In genomic region chr1:9250586-9251381, GRCh38 we compare ENCODE assay signal across 11 cellular contexts. TPM values are rescaled to one million over a fixed set of nuclear protein-coding genes. Genes with fewer than 3 reads are reported as not detected.
DNase-seq lines count a peak whose midpoint lies in the region; ATAC-seq, FAIRE-seq and TF ChIP-seq lines count a peak whose summit lies in the region.
"Had no signal": no experiment of that assay in that cellular context is flagged by ENCODE, and none has a peak within 500 bp of the region (broad histone marks: within the 10 kb centered on the region; RNA-seq: fewer than 3 reads in every experiment).

No MANE protein-coding gene starts in this region.

- peaks cover 6% of the 10 kb centered on the region for H3K79me2 ChIP-seq in HepG2 (ENCODE audit: insufficient read depth, low read length)

- CTCF ChIA-PET in HepG2 (lab: Yijun Ruan, JAX; ENCODE audit: low intra/inter-chr PET ratio, low total read pairs), result interaction anchor here (1.8 kb wide), 1 partner anchor 17 kb away, joined by 5 read pairs; no protein-coding TSS in a partner anchor

- H3K9me3 ChIP-seq in duodenal mucosa (ENCODE audit: control insufficient read depth in 1 of 2, low read length in 2 of 2), result no peaks in the 10 kb centered on the region
- no peaks in the 10 kb centered on the region for H3K9me3 ChIP-seq in HepG2 (ENCODE audit: low read length)
- H3K9me3 ChIP-seq in skeletal muscle satellite cell (replicated peaks; ENCODE audit: low read length), result no peaks in the 10 kb centered on the region

- 34% methylated on average over 12 of the region's 19 CpGs for WGBS in HepG2 (ENCODE audit: low lambda C conversion rate)

- H2AFZ ChIP-seq in HepG2 (ENCODE audit: low read length), result no peak overlapping the region

- FAIRE-seq in HepG2 (lab: Jason Lieb, UNC), result peak; percentile 67
- FAIRE-seq: islet of Langerhans had no signal

- TF ChIP-seq CTCF in HepG2 (CRISPR knock-in tag; IDR thresholded peaks at IDR 0.05), result no peak

- H3K27ac ChIP-seq in duodenal mucosa (ENCODE audit: low read depth, low read length) (peak overlapping the region; percentile 74), HepG2 (ENCODE audit: extremely low read length, insufficient read depth, low read length) (peak overlapping the region; percentile 86)
- H3K27ac ChIP-seq: epithelial cell of prostate had no signal

- DNase-seq in NCI-H2171 treated with DMSO at 0.1 percent for 48 hours (lab: John Stamatoyannopoulos, UW), result peak; percentile 20
- DNase-seq in HepG2 (ENCODE audit: low spot score), result peak; percentile 61
- no peak for DNase-seq in dermis blood vessel endothelial cell
- DNase-seq in germinal center (ENCODE audit: low spot score), result no peak
- no peak for DNase-seq in NOMO-1 treated with DMSO at 0.1 percent for 48 hours (lab: John Stamatoyannopoulos, UW; ENCODE audit: unreplicated experiment)
- DNase-seq: retina had no signal

- H4K20me1 ChIP-seq in HepG2 (ENCODE audit: insufficient read depth, low read length), result no peaks in the 10 kb centered on the region

- ATAC-seq in HepG2 (peak; percentile 69), GM21619 (IDR thresholded peaks at IDR 0.05; ENCODE audit: unreplicated experiment) (no peak)

- BruUV-seq in HepG2 (replicated peaks; lab: Mats Ljungman, UMichigan), result no TSS peak

- peaks cover 3 to 17% of the 10 kb centered on the region in 2 donors for H3K36me3 ChIP-seq in duodenal mucosa (ENCODE audit: control insufficient read depth in 1 of 2, insufficient read depth in 2 of 2, low read length in 2 of 2)
- no peaks in the 10 kb centered on the region; a peak in 1 of 5 replicates for H3K36me3 ChIP-seq in HepG2 (replicated peaks in 1 of 2; ENCODE audit: control insufficient read depth in 1 of 2, insufficient read depth in 2 of 2, low read length in 2 of 2)
- H3K36me3 ChIP-seq in skeletal muscle satellite cell (ENCODE audit: insufficient read depth, low read length), result peaks cover 48% of the 10 kb centered on the region

- H3K9ac ChIP-seq in duodenal mucosa (ENCODE audit: low read depth in 1 of 2, low read length in 2 of 2) (peak overlapping the region; percentile 49 to 68), HepG2 (ENCODE audit: insufficient read depth, low read depth, low read length) (peak overlapping the region; percentile 55), skeletal muscle satellite cell (ENCODE audit: low read depth, low read length) (peak overlapping the region; percentile 49)

- no peak for TF ChIP-seq RAD21 in HepG2 (CRISPR knock-in tag; IDR thresholded peaks at IDR 0.05)

- in situ Hi-C loops in HepG2 (cut with HindIII; ENCODE audit: extremely low pct_ligation_motif_present, low pct_unique_long_range_greater_than_20kb), result no loop called here

- peak overlapping the region; percentile 79 for H3K4me2 ChIP-seq in HepG2 (ENCODE audit: low read depth, low read length)
- H3K4me2 ChIP-seq in skeletal muscle satellite cell (ENCODE audit: low read length), result peak overlapping the region; percentile 17

- TF ChIP-seq POLR2A in HepG2 (IDR thresholded peaks at IDR 0.05; ENCODE audit: insufficient read depth in 1 of 2, low read depth in 2 of 2, low read length in 2 of 2), result no peak

- intact Hi-C loops in HepG2 (cut with micrococcal nuclease; ENCODE audit: unreplicated experiment), result no loop called here

- no peak for TF ChIP-seq EP300 in HepG2 (IDR thresholded peaks at IDR 0.05; ENCODE audit: low read depth in 2 of 2, low read length in 2 of 2)
- no peak for TF ChIP-seq EP300 in HepG2 (CRISPR knock-in tag; IDR thresholded peaks at IDR 0.05; ENCODE audit: borderline replicate concordance)

- H3K27me3 ChIP-seq in duodenal mucosa (ENCODE audit: control insufficient read depth in 1 of 2, insufficient read depth in 2 of 2, low read length in 2 of 2) (no peaks in the 10 kb centered on the region), HepG2 (ENCODE audit: control insufficient read depth in 1 of 2, insufficient read depth in 2 of 2, low read length in 2 of 2) (no peaks in the 10 kb centered on the region), skeletal muscle satellite cell (ENCODE audit: control insufficient read depth, insufficient read depth, low read length) (no peaks in the 10 kb centered on the region)

- POLR2A ChIA-PET in HepG2 (lab: Yijun Ruan, JAX), result interaction anchor here (0.7 to 7.0 kb wide), 19 partner anchors 8 to 240 kb away, joined by 3 to 303 read pairs (median 6); partner anchors contain the start of genes GPR157 and H6PD

- H3K4me1 ChIP-seq in duodenal mucosa (ENCODE audit: control insufficient read depth in 1 of 2, insufficient read depth in 2 of 2, low read length in 2 of 2) (peaks cover 40 to 44% of the 10 kb centered on the region in 2 donors), HepG2 (ENCODE audit: insufficient read depth, low read length) (peaks cover 55% of the 10 kb centered on the region), skeletal muscle satellite cell (ENCODE audit: control insufficient read depth, insufficient read depth, low read length) (peaks cover 52% of the 10 kb centered on the region)

- H3K4me3 ChIP-seq in duodenal mucosa (ENCODE audit: low read depth in 1 of 2, low read length in 2 of 2) (peak overlapping the region; percentile 38 to 54), HepG2 (replicated peaks in 1 of 3; ENCODE audit: insufficient read depth in 1 of 3, low read depth in 2 of 3, low read length in 3 of 3) (peak overlapping the region; percentile 46 to 74 (median 52); a peak in 5 of 6 replicates), skeletal muscle satellite cell (ENCODE audit: low read length) (no peak overlapping the region)

RNA-seq across cellular contexts. Expression of gene H6PD, which starts 16.2 kb away (rescaled TPM):
- total RNA-seq in HepG2 (2016; rRNA removed; fragmentation: Illumina TruSeq; extraction: Trizol), result 6.3 and 9.3 TPM in 2 replicates
- total RNA-seq in HepG2 (2016; cell fraction: cytosol; rRNA removed; fragmentation: Illumina TruSeq; extraction: Trizol; ENCODE audit: low read depth), result 0.79 and 0.81 TPM in 2 replicates
- 5.4 and 9.4 TPM in 2 replicates for total RNA-seq in HepG2 (2016; cell fraction: insoluble cytoplasmic fraction; rRNA removed; fragmentation: Illumina TruSeq; extraction: Trizol)
- 2.5 TPM in 2 replicates for total RNA-seq in HepG2 (2016; cell fraction: membrane; rRNA removed; fragmentation: Illumina TruSeq; extraction: Trizol)
- total RNA-seq in HepG2 (2016; cell fraction: nucleus; rRNA removed; fragmentation: Illumina TruSeq; extraction: Trizol), result 10.0 and 12.1 TPM in 2 replicates
- polyA plus RNA-seq in HepG2 (2011; rRNA removed), result 14.1 and 21.5 TPM in 2 replicates
- polyA plus RNA-seq in HepG2 (2011; cell fraction: cytosol; rRNA removed), result 13.3 and 14.5 TPM in 2 replicates
- 26.3 and 26.5 TPM in 2 replicates for polyA plus RNA-seq in HepG2 (2011; cell fraction: nucleus; rRNA removed)
- 10.8 and 11.1 TPM in 2 replicates for polyA plus RNA-seq in HepG2 (2012)
- 0.36 TPM in 2 replicates for polyA plus RNA-seq in HepG2 (2016; cell fraction: cytosol; fragmentation: Illumina TruSeq; extraction: Trizol; ENCODE audit: low read depth)
- 4.2 and 4.6 TPM in 2 replicates for polyA plus RNA-seq in HepG2 (2016; cell fraction: insoluble cytoplasmic fraction; fragmentation: Illumina TruSeq; extraction: Trizol; ENCODE audit: low read depth)
- polyA plus RNA-seq in HepG2 (2016; cell fraction: membrane; fragmentation: Illumina TruSeq; extraction: Trizol; ENCODE audit: low read depth), result 0.93 and 0.94 TPM in 2 replicates
- 15.4 and 16.8 TPM in 2 replicates for polyA plus RNA-seq in HepG2 (2016; cell fraction: nucleus; fragmentation: Illumina TruSeq; extraction: Trizol; ENCODE audit: insufficient read depth, low read depth)
- polyA minus RNA-seq in HepG2 (2011; rRNA and poly(A)+ RNA removed; ENCODE audit: low replicate concordance), result 2.9 and 31.0 TPM in 2 replicates
- polyA minus RNA-seq in HepG2 (2011; cell fraction: cytosol; rRNA and poly(A)+ RNA removed), result 14.3 and 18.7 TPM in 2 replicates
- 7.9 and 11.3 TPM in 2 replicates for polyA minus RNA-seq in HepG2 (2011; cell fraction: nucleus; rRNA and poly(A)+ RNA removed)
- total RNA-seq in skeletal muscle satellite cell (2012; rRNA removed), result 27.3 and 27.4 TPM in 2 replicates
- 21.3 and 32.1 TPM in 2 replicates for total RNA-seq in dermis blood vessel endothelial cell

RNA-seq across cellular contexts. Expression of gene SPSB1, which starts 41.9 kb away (rescaled TPM):
- total RNA-seq in HepG2 (2016; rRNA removed; fragmentation: Illumina TruSeq; extraction: Trizol), result 5.0 and 7.1 TPM in 2 replicates
- 2.4 and 2.5 TPM in 2 replicates for total RNA-seq in HepG2 (2016; cell fraction: cytosol; rRNA removed; fragmentation: Illumina TruSeq; extraction: Trizol; ENCODE audit: low read depth)
- 5.2 and 5.8 TPM in 2 replicates for total RNA-seq in HepG2 (2016; cell fraction: insoluble cytoplasmic fraction; rRNA removed; fragmentation: Illumina TruSeq; extraction: Trizol)
- 4.4 and 5.9 TPM in 2 replicates for total RNA-seq in HepG2 (2016; cell fraction: membrane; rRNA removed; fragmentation: Illumina TruSeq; extraction: Trizol)
- total RNA-seq in HepG2 (2016; cell fraction: nucleus; rRNA removed; fragmentation: Illumina TruSeq; extraction: Trizol), result 4.3 and 4.4 TPM in 2 replicates
- polyA plus RNA-seq in HepG2 (2011; rRNA removed), result 8.0 and 10.9 TPM in 2 replicates
- 8.1 and 8.5 TPM in 2 replicates for polyA plus RNA-seq in HepG2 (2011; cell fraction: cytosol; rRNA removed)
- 5.1 TPM in 2 replicates for polyA plus RNA-seq in HepG2 (2011; cell fraction: nucleus; rRNA removed)
- 4.0 and 7.7 TPM in 2 replicates for polyA plus RNA-seq in HepG2 (2012)
- 1.9 and 2.2 TPM in 2 replicates for polyA plus RNA-seq in HepG2 (2016; cell fraction: cytosol; fragmentation: Illumina TruSeq; extraction: Trizol; ENCODE audit: low read depth)
- polyA plus RNA-seq in HepG2 (2016; cell fraction: insoluble cytoplasmic fraction; fragmentation: Illumina TruSeq; extraction: Trizol; ENCODE audit: low read depth), result 7.3 and 7.8 TPM in 2 replicates
- 3.9 and 4.2 TPM in 2 replicates for polyA plus RNA-seq in HepG2 (2016; cell fraction: membrane; fragmentation: Illumina TruSeq; extraction: Trizol; ENCODE audit: low read depth)
- polyA plus RNA-seq in HepG2 (2016; cell fraction: nucleus; fragmentation: Illumina TruSeq; extraction: Trizol; ENCODE audit: insufficient read depth, low read depth), result 3.9 and 4.4 TPM in 2 replicates
- polyA minus RNA-seq in HepG2 (2011; rRNA and poly(A)+ RNA removed; ENCODE audit: low replicate concordance), result 9.2 and 17.1 TPM in 2 replicates
- 3.6 and 6.4 TPM in 2 replicates for polyA minus RNA-seq in HepG2 (2011; cell fraction: cytosol; rRNA and poly(A)+ RNA removed)
- 3.1 and 4.2 TPM in 2 replicates for polyA minus RNA-seq in HepG2 (2011; cell fraction: nucleus; rRNA and poly(A)+ RNA removed)
- 8.6 and 11.4 TPM in 2 replicates for total RNA-seq in skeletal muscle satellite cell (2012; rRNA removed)
- total RNA-seq in dermis blood vessel endothelial cell, result 19.6 and 35.8 TPM in 2 replicates

Comparison
In these comparisons a context has a peak if more than half of its experiments do, and no peak if none do; other contexts are left out.
1. DNase-seq: peak in NCI-H2171 treated with DMSO at 0.1 percent for 48 hours (single experiment) and HepG2 (single experiment); none in dermis blood vessel endothelial cell (single experiment), germinal center (single experiment) and NOMO-1 treated with DMSO at 0.1 percent for 48 hours (single experiment).
2. Peak in every context shown above with its lines, with median percentiles within 50 percentile points of each other: H3K9ac ChIP-seq.